Comparison of ENCODE assay signal across 28 cellular contexts in the genomic region with DNA sequence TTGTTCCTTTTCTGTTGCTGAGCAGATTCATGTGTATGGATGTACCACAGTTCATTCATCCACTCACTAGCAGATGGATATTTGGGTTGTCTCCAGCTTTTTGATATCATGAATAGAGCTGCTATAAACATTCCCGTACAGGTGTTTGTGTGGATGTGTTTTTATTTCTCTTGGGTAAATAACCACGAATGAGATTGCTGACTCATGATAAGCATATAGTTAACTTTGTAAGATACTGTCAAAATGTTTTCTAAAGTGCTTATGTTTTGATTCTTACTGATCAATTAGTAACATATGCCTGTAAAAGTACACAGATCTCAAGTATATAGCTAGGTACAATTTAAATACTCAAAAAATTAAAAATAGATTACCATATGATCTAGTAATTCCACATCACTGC.
"Had no signal": no experiment of that assay in that cellular context is flagged by ENCODE, and none has a peak within 500 bp of the region (broad histone marks: within the 10 kb centered on the region; RNA-seq: fewer than 3 reads in every experiment).

No MANE protein-coding gene starts in this region.

- H3K27ac ChIP-seq: coronary artery, dorsolateral prefrontal cortex, epithelial cell of prostate, esophagus squamous epithelium, gastrocnemius medialis, heart right ventricle, left lung, lower lobe of right lung had no signal

- H3K9me3 ChIP-seq: esophagus squamous epithelium, gastrocnemius medialis, left lung, lower lobe of right lung had no signal

- ATAC-seq: esophagus mucosa; gastrocnemius medialis; heart right ventricle; left cardiac atrium; left lung; left ventricle myocardium superior; lower lobe of right lung; mucosa of descending colon; naive thymus-derived CD8-positive, alpha-beta T cell had no signal

- H3K4me1 ChIP-seq: esophagus squamous epithelium, gastrocnemius medialis, heart right ventricle, left lung, lower lobe of right lung had no signal

- FAIRE-seq: endometrium, islet of Langerhans, keratinocyte had no signal

- H3K4me3 ChIP-seq: coronary artery, dorsolateral prefrontal cortex, esophagus squamous epithelium, gastrocnemius medialis, heart right ventricle, left lung, lower lobe of right lung, mucosa of descending colon had no signal

- H3K27me3 ChIP-seq: gastrocnemius medialis had no signal

- DNase-seq: dermis blood vessel endothelial cell; dorsolateral prefrontal cortex; effector CD4-positive, alpha-beta T cell; effector memory CD4-positive, alpha-beta T cell; endodermal cell; erythroblast; esophagus squamous epithelium; foreskin fibroblast; foreskin melanocyte; gastrocnemius medialis; glutamatergic neuron; head of caudate nucleus; heart right ventricle; hippocampal formation; left cardiac atrium; left lung; left ventricle myocardium superior; lower lobe of right lung; mesenchymal stem cell; mucosa of descending colon; naive B cell; naive thymus-derived CD8-positive, alpha-beta T cell had no signal

- H3K36me3 ChIP-seq: esophagus squamous epithelium, gastrocnemius medialis, heart right ventricle, left lung, lower lobe of right lung had no signal
